10 cellular contexts compared by ENCODE assay signal in genomic region chr14:60647081-60647836, GRCh38. TPM values are rescaled to one million over a fixed set of nuclear protein-coding genes. Genes with fewer than 3 reads are reported as not detected.
DNase-seq lines count a peak whose midpoint lies in the region; ATAC-seq and TF ChIP-seq lines count a peak whose summit lies in the region.
"Had no signal": no experiment of that assay in that cellular context is flagged by ENCODE, and none has a peak within 500 bp of the region (broad histone marks: within the 10 kb centered on the region; RNA-seq: fewer than 3 reads in every experiment).

No MANE protein-coding gene starts in this region.

- no peak overlapping the region for H3K9ac ChIP-seq in mammary epithelial cell (ENCODE audit: insufficient read depth, low read length)

- no peak overlapping the region for H3K27ac ChIP-seq in mammary epithelial cell (ENCODE audit: insufficient read depth, low read depth, low read length)
- H3K27ac ChIP-seq: 22Rv1 had no signal

- CTCF ChIA-PET in mammary epithelial cell (lab: Charles Lee; ENCODE audit: low non-redundant PET) = no interaction called here

- no peaks in the 10 kb centered on the region for H4K20me1 ChIP-seq in mammary epithelial cell (ENCODE audit: insufficient read depth, low read length)

- dilution Hi-C loops in mammary epithelial cell (cut with HindIII; ENCODE audit: low sequenced_read_pairs) = loop anchor here (25.0 kb wide), 1 partner anchor 340 kb away; the partner anchor contains the start of genes SLC38A6 and TRMT5

- peaks cover 32% of the 10 kb centered on the region for H3K4me1 ChIP-seq in mammary epithelial cell (ENCODE audit: insufficient read depth, low read length)

- intact Hi-C loops in mammary epithelial cell (cut with micrococcal nuclease) = no loop called here

- in situ Hi-C loops in mammary epithelial cell (cut with MboI; ENCODE audit: low sequenced_read_pairs in 2 of 2) = no loop called here

- H3K4me2 ChIP-seq in mammary epithelial cell (ENCODE audit: insufficient read depth, low read depth, low read length) = peak overlapping the region; percentile 89

- BruUV-seq in mammary epithelial cell (replicated peaks; lab: Mats Ljungman, UMichigan) = no TSS peak

- H3K27me3 ChIP-seq in mammary epithelial cell (ENCODE audit: insufficient read depth, low read length) = peaks cover 25% of the 10 kb centered on the region

- H3K79me2 ChIP-seq in mammary epithelial cell (ENCODE audit: insufficient read depth, low read length) = no peaks in the 10 kb centered on the region

- H3K9me3 ChIP-seq in mammary epithelial cell (replicated peaks; ENCODE audit: insufficient read depth, low read length) = no peaks in the 10 kb centered on the region

- 21% methylated on average over 25 of the region's 43 CpGs for WGBS in mammary epithelial cell (ENCODE audit: low coverage, missing lambda C conversion rate)

- no peaks in the 10 kb centered on the region for H3K36me3 ChIP-seq in mammary epithelial cell (ENCODE audit: insufficient read depth, low read length)

- peak overlapping the region; percentile 83 for H2AFZ ChIP-seq in mammary epithelial cell (ENCODE audit: low read depth, low read length)

- TF ChIP-seq CTCF in mammary epithelial cell (conservative IDR thresholded peaks at IDR 0.05 in 1 of 2, IDR thresholded peaks at IDR 0.05 in 1 of 2; ENCODE audit: extremely low read depth in 1 of 2, insufficient read depth in 1 of 2, low read depth in 1 of 2, low read length in 2 of 2) = no peak

- DNase-seq in DMS 273 (lab: John Stamatoyannopoulos, UW; ENCODE audit: unreplicated experiment) (peak; percentile 78), DMS 273 treated with DMSO at 0.1 percent for 48 hours (lab: John Stamatoyannopoulos, UW) (no peak), NCI-H1105 treated with DMSO at 0.1 percent for 48 hours (lab: John Stamatoyannopoulos, UW) (peak; percentile 67), mammary epithelial cell (peak; percentile 54), myocyte (ENCODE audit: low read depth) (peak; percentile 84), activated gamma-delta T cell (lab: John Stamatoyannopoulos, UW) (no peak)

- H3K4me3 ChIP-seq in mammary epithelial cell (replicated peaks in 1 of 3; ENCODE audit: insufficient read depth in 1 of 3, low read depth in 2 of 3, low read length in 3 of 3) = peak overlapping the region; percentile 3 to 50 (median 27)

- no peak for ATAC-seq in GM21529 (IDR thresholded peaks at IDR 0.05; ENCODE audit: unreplicated experiment)
- ATAC-seq in GM19397 (IDR thresholded peaks at IDR 0.05; ENCODE audit: unreplicated experiment) = no peak

RNA-seq across cellular contexts. Expression of gene SIX1, which starts 2.0 kb away (rescaled TPM):
- 1 to 10 TPM in 1 of 2 donors, under 1 TPM in 1; 0.17 to 2.1 TPM for total RNA-seq in mammary epithelial cell
- 0.36 TPM for polyA plus RNA-seq in mammary epithelial cell
- polyA minus RNA-seq in mammary epithelial cell = not detected
- total RNA-seq in myocyte = 96.6 and 118 TPM in 2 replicates
- 26.2 TPM for polyA plus RNA-seq in myocyte (2012)
- total RNA-seq: activated CD8-positive, alpha-beta memory T cell treated with anti-CD3 and anti-CD28 coated beads for 36 hours had no signal

Comparison
In these comparisons a context has a peak if more than half of its experiments do, and no peak if none do; other contexts are left out.
1. DNase-seq: peak in DMS 273 (single experiment), NCI-H1105 treated with DMSO at 0.1 percent for 48 hours (single experiment), mammary epithelial cell (single experiment) and myocyte (single experiment); none in DMS 273 treated with DMSO at 0.1 percent for 48 hours (single experiment) and activated gamma-delta T cell (single experiment).
2. RNA of gene SIX1, which starts 2.0 kb away (total RNA-seq): 96.6 to 118 TPM in myocyte; 0.17 to 2.1 TPM in mammary epithelial cell; every median in the first group is over 10 times any median in the second.